14 cellular contexts compared by ENCODE assay signal in genomic region chr9:134058716-134059115, GRCh38. TPM values are rescaled to one million over a fixed set of nuclear protein-coding genes. Genes with fewer than 3 reads are reported as not detected.
DNase-seq lines count a peak whose midpoint lies in the region; ATAC-seq, FAIRE-seq and TF ChIP-seq lines count a peak whose summit lies in the region.
"Had no signal": no experiment of that assay in that cellular context is flagged by ENCODE, and none has a peak within 500 bp of the region (broad histone marks: within the 10 kb centered on the region; RNA-seq: fewer than 3 reads in every experiment).

No MANE protein-coding gene starts in this region.

- H3K9me3 Mint-ChIP-seq in CD8-positive, alpha-beta memory T cell, result no peaks in the 10 kb centered on the region
- no peaks in the 10 kb centered on the region for H3K9me3 Mint-ChIP-seq in activated T-cell treated with anti-CD3 and anti-CD28 coated beads, Interleukin-2, amount 50 U/mL, for 24 hours
- H3K9me3 Mint-ChIP-seq: activated B cell treated with CpG ODN at 0.5 μM for 24 hours had no signal

- no peak overlapping the region for H3K23ac ChIP-seq in IMR-90 (ENCODE audit: low read depth, low read length)

- H3K9ac ChIP-seq in IMR-90 (ENCODE audit: low read depth, low read length), result no peak overlapping the region
- H3K9ac ChIP-seq in endothelial cell of umbilical vein (replicated peaks; ENCODE audit: extremely low read depth, insufficient read depth, low read length), result no peak overlapping the region

- peaks cover 20% of the 10 kb centered on the region for H3K4me1 ChIP-seq in CD8-positive, alpha-beta memory T cell (ENCODE audit: insufficient read depth, low read length)
- H3K4me1 ChIP-seq in IMR-90 (ENCODE audit: control insufficient read depth, insufficient read depth, low read length), result peaks cover 18% of the 10 kb centered on the region
- H3K4me1 ChIP-seq in endothelial cell of umbilical vein (ENCODE audit: control insufficient read depth, extremely low read depth, insufficient read depth, low read length), result peaks cover 8% of the 10 kb centered on the region
- peaks cover 96% of the 10 kb centered on the region for H3K4me1 ChIP-seq in psoas muscle

- H3K56ac ChIP-seq in IMR-90 (ENCODE audit: extremely low read depth, insufficient read depth, low read length), result no peak overlapping the region

- DNase-seq in CD8-positive, alpha-beta memory T cell, result peak in 1 of 5 donors; percentile 44
- DNase-seq in IMR-90, result peak; percentile 9
- peak; percentile 25 for DNase-seq in endothelial cell of umbilical vein (ENCODE audit: low read depth, low spot score)
- DNase-seq in psoas muscle, result peak in 1 of 2 donors; percentile 55
- no peak for DNase-seq in glomerular visceral epithelial cell (ENCODE audit: extremely low spot score)
- DNase-seq in HT-29 (ENCODE audit: low spot score), result no peak
- no peak for DNase-seq in activated T-cell treated with anti-CD3 and anti-CD28 coated beads, Interleukin-2, amount 50 U/mL, for 24 hours
- DNase-seq: cerebellar nuclear complex, kidney glomerular epithelial cell, NCI-H1048, NCI-H524 treated with DMSO at 0.1 percent for 48 hours had no signal

- no peak overlapping the region for H2AK9ac ChIP-seq in IMR-90 (replicated peaks; ENCODE audit: low read depth, low read length, poor library complexity)

- BruUV-seq in IMR-90 (replicated peaks; lab: Mats Ljungman, UMichigan) (no TSS peak), endothelial cell of umbilical vein (replicated peaks; lab: Mats Ljungman, UMichigan) (no TSS peak)

- H4K20me1 ChIP-seq in IMR-90 (ENCODE audit: insufficient read depth, low read length) (peaks cover 95% of the 10 kb centered on the region), endothelial cell of umbilical vein (replicated peaks; ENCODE audit: control insufficient read depth, extremely low read depth, insufficient read depth, low read length) (no peaks in the 10 kb centered on the region)

- peak; percentile 66 for FAIRE-seq in endothelial cell of umbilical vein (lab: Jason Lieb, UNC)

- no peak overlapping the region for H3K27ac ChIP-seq in CD8-positive, alpha-beta memory T cell (ENCODE audit: low read depth, low read length)
- H3K27ac ChIP-seq in IMR-90 (ENCODE audit: insufficient read depth, low read length) (no peak overlapping the region), endothelial cell of umbilical vein (ENCODE audit: insufficient read depth, low read depth, low read length) (peak overlapping the region; percentile 19), psoas muscle (no peak overlapping the region)
- H3K27ac ChIP-seq: SJCRH30 had no signal

- peaks cover 0 to 16% (median 0%) of the 10 kb centered on the region in 3 donors for H3K36me3 Mint-ChIP-seq in CD8-positive, alpha-beta memory T cell
- peaks cover 2% of the 10 kb centered on the region for H3K36me3 Mint-ChIP-seq in activated T-cell treated with anti-CD3 and anti-CD28 coated beads, Interleukin-2, amount 50 U/mL, for 24 hours (ENCODE audit: low read depth)

- H3K4me3 ChIP-seq in CD8-positive, alpha-beta memory T cell (ENCODE audit: low read length), result no peak overlapping the region
- H3K4me3 ChIP-seq in IMR-90 (ENCODE audit: insufficient read depth, low read depth, low read length) (no peak overlapping the region), endothelial cell of umbilical vein (replicated peaks in 1 of 3; ENCODE audit: insufficient read depth in 1 of 3, low read depth in 1 of 3, low read length in 3 of 3) (no peak overlapping the region), psoas muscle (no peak overlapping the region)
- H3K4me3 ChIP-seq: SJCRH30 had no signal

- H3K27me3 ChIP-seq in CD8-positive, alpha-beta memory T cell (ENCODE audit: insufficient read depth, low read length, poor library complexity, severe bottlenecking), result no peaks in the 10 kb centered on the region
- H3K27me3 ChIP-seq in IMR-90 (ENCODE audit: control insufficient read depth, insufficient read depth, low read length) (no peaks in the 10 kb centered on the region), endothelial cell of umbilical vein (ENCODE audit: control insufficient read depth in 2 of 2, insufficient read depth in 2 of 2, low read length in 2 of 2) (no peaks in the 10 kb centered on the region), psoas muscle (ENCODE audit: insufficient read depth in 3 of 3, low read length in 2 of 3) (no peaks in the 10 kb centered on the region)
- H3K27me3 ChIP-seq: SJCRH30 had no signal

- H3K9me1 ChIP-seq in IMR-90 (ENCODE audit: insufficient read depth, low read length) (peaks cover 7% of the 10 kb centered on the region; the same call in 1 of the 2 replicates), endothelial cell of umbilical vein (replicated peaks; ENCODE audit: control insufficient read depth, extremely low read depth, insufficient read depth, low read length) (no peaks in the 10 kb centered on the region)

- intact Hi-C loops in IMR-90 (cut with micrococcal nuclease) (no loop called here), endothelial cell of umbilical vein (cut with micrococcal nuclease) (no loop called here), psoas muscle (cut with DNase I) (no loop called here)

- WGBS in IMR-90 (ENCODE audit: extremely low coverage in 2 of 2, insufficient read length in 1 of 2), 2 experiments, result no CpG with 5 or more reads among the region's 7 CpGs
- 36 to 55% (median 45%) methylated on average over 7 of the region's 7 CpGs for WGBS in psoas muscle, 3 donors

- H4K91ac ChIP-seq in IMR-90 (ENCODE audit: insufficient read depth, low read depth, low read length), result no peak overlapping the region

- H3K9me3 ChIP-seq in CD8-positive, alpha-beta memory T cell (ENCODE audit: low read length), result no peaks in the 10 kb centered on the region
- H3K9me3 ChIP-seq in IMR-90 (ENCODE audit: control insufficient read depth, insufficient read depth, low read length), result no peaks in the 10 kb centered on the region
- no peaks in the 10 kb centered on the region for H3K9me3 ChIP-seq in endothelial cell of umbilical vein (replicated peaks; ENCODE audit: control insufficient read depth, insufficient read depth, low read length)
- H3K9me3 ChIP-seq in psoas muscle, result no peaks in the 10 kb centered on the region
- H3K9me3 ChIP-seq: SJCRH30 had no signal

- peaks cover 26 to 75% (median 39%) of the 10 kb centered on the region in 3 donors for H3K4me1 Mint-ChIP-seq in CD8-positive, alpha-beta memory T cell
- H3K4me1 Mint-ChIP-seq in activated T-cell treated with anti-CD3 and anti-CD28 coated beads, Interleukin-2, amount 50 U/mL, for 24 hours (ENCODE audit: low read depth), result peaks cover 54% of the 10 kb centered on the region

- no peak overlapping the region for H3K4ac ChIP-seq in IMR-90 (ENCODE audit: low read depth, low read length)

- H2AK5ac ChIP-seq in IMR-90 (ENCODE audit: low read depth, low read length), result no peak overlapping the region

- peaks cover 88% of the 10 kb centered on the region for H3K79me2 ChIP-seq in endothelial cell of umbilical vein (ENCODE audit: control insufficient read depth, insufficient read depth, low read length)

- H2BK5ac ChIP-seq in IMR-90 (ENCODE audit: low read depth, low read length, poor library complexity, severe bottlenecking), result no peak overlapping the region

- POLR2A ChIA-PET in CD8-positive, alpha-beta memory T cell (lab: Charles Lee), result no interaction called here
- POLR2A ChIA-PET in IMR-90 (lab: Charles Lee; ENCODE audit: unreplicated experiment), result interaction anchor here (0.5 kb wide), 1 partner anchor 241 kb away, joined by 3 read pairs; no protein-coding TSS in a partner anchor
- POLR2A ChIA-PET in endothelial cell of umbilical vein (lab: Charles Lee), result no interaction called here

- in situ Hi-C loops in IMR-90 (cut with MboI; ENCODE audit: low sequenced_read_pairs), result no loop called here

- no peaks in the 10 kb centered on the region for H3K27me3 Mint-ChIP-seq in CD8-positive, alpha-beta memory T cell
- H3K27me3 Mint-ChIP-seq in activated T-cell treated with anti-CD3 and anti-CD28 coated beads, Interleukin-2, amount 50 U/mL, for 24 hours, result no peaks in the 10 kb centered on the region
- H3K27me3 Mint-ChIP-seq: activated B cell treated with CpG ODN at 0.5 μM for 24 hours had no signal

- no peak overlapping the region for H2AFZ ChIP-seq in IMR-90 (replicated peaks; ENCODE audit: low read length, poor library complexity)
- H2AFZ ChIP-seq in endothelial cell of umbilical vein (ENCODE audit: low read depth, low read length), result no peak overlapping the region

- H2BK15ac ChIP-seq in IMR-90 (ENCODE audit: low read depth, low read length), result no peak overlapping the region

- H4K8ac ChIP-seq in IMR-90 (ENCODE audit: low read depth in 2 of 2, low read length in 2 of 2), result no peak overlapping the region

- H3K14ac ChIP-seq in IMR-90 (replicated peaks; ENCODE audit: low read depth, low read length), result no peak overlapping the region

- TF ChIP-seq CTCF in IMR-90 (conservative IDR thresholded peaks at IDR 0.05; ENCODE audit: low read depth, low read length) (0 out of 2 replicates have a peak, but pooled peaks have one; percentile 3), endothelial cell of umbilical vein (IDR thresholded peaks at IDR 0.05; ENCODE audit: extremely low read depth in 1 of 2, insufficient read depth in 1 of 2, low read depth in 1 of 2, low read length in 2 of 2) (no peak), psoas muscle (IDR thresholded peaks at IDR 0.05) (peak; percentile 10)

- H3K4me3 Mint-ChIP-seq in CD8-positive, alpha-beta memory T cell, result peak overlapping the region in 4 of 7 donors; percentile 21 to 66 (median 42)
- no peak overlapping the region for H3K4me3 Mint-ChIP-seq in activated T-cell treated with anti-CD3 and anti-CD28 coated beads, Interleukin-2, amount 50 U/mL, for 24 hours
- H3K4me3 Mint-ChIP-seq: activated B cell treated with CpG ODN at 0.5 μM for 24 hours had no signal

- ATAC-seq in IMR-90 (ENCODE audit: low read depth) (no peak), psoas muscle (peak in 1 of 4 donors; percentile 17), HG02938 (IDR thresholded peaks at IDR 0.05; ENCODE audit: unreplicated experiment) (no peak)

- CTCF ChIA-PET in CD8-positive, alpha-beta memory T cell (lab: Charles Lee), result no interaction called here
- CTCF ChIA-PET in IMR-90 (lab: Yijun Ruan, JAX) (no interaction called here), endothelial cell of umbilical vein (lab: Charles Lee) (no interaction called here)

- H2BK20ac ChIP-seq in IMR-90 (ENCODE audit: low read depth, low read length), result no peak overlapping the region

- no peak overlapping the region for H2BK120ac ChIP-seq in IMR-90 (ENCODE audit: low read depth, low read length)

- TF ChIP-seq POLR2A in IMR-90 (IDR thresholded peaks at IDR 0.05; ENCODE audit: low read depth, low read length) (no peak), endothelial cell of umbilical vein (IDR thresholded peaks at IDR 0.05; ENCODE audit: low read depth, low read length) (no peak)

- no peak overlapping the region for H3K18ac ChIP-seq in IMR-90 (ENCODE audit: low read depth, low read length)

- H4K5ac ChIP-seq in IMR-90 (ENCODE audit: low read depth, low read length), result no peak overlapping the region

- H3K36me3 ChIP-seq in CD8-positive, alpha-beta memory T cell (ENCODE audit: insufficient read depth, low read length), result no peaks in the 10 kb centered on the region
- H3K36me3 ChIP-seq in IMR-90 (ENCODE audit: control insufficient read depth, insufficient read depth, low read length) (peaks cover 3% of the 10 kb centered on the region; the same call in 1 of the 2 replicates), endothelial cell of umbilical vein (ENCODE audit: control insufficient read depth in 2 of 2, extremely low read depth in 1 of 2, insufficient read depth in 2 of 2, low read length in 2 of 2) (peaks cover 0 to 3% of the 10 kb centered on the region in 2 experiments), psoas muscle (ENCODE audit: insufficient read depth in 1 of 2, low read depth in 1 of 2) (no peaks in the 10 kb centered on the region)

- H3K4me2 ChIP-seq in IMR-90 (ENCODE audit: low read depth, low read length) (no peak overlapping the region), endothelial cell of umbilical vein (ENCODE audit: insufficient read depth, low read length) (peak overlapping the region; percentile 26)

- H3K27ac Mint-ChIP-seq in CD8-positive, alpha-beta memory T cell, result peak overlapping the region in 4 of 8 donors; percentile 5 to 57 (median 23)
- H3K27ac Mint-ChIP-seq in activated T-cell treated with anti-CD3 and anti-CD28 coated beads, Interleukin-2, amount 50 U/mL, for 24 hours, result no peak overlapping the region
- H3K27ac Mint-ChIP-seq: activated B cell treated with CpG ODN at 0.5 μM for 24 hours had no signal

- dilution Hi-C loops in IMR-90 (cut with HindIII; ENCODE audit: low sequenced_read_pairs, unreplicated experiment) (no loop called here), endothelial cell of umbilical vein (cut with MboI; ENCODE audit: extremely low pct_ligation_motif_present, low sequenced_read_pairs) (no loop called here)

- no peak for TF ChIP-seq RAD21 in IMR-90 (IDR thresholded peaks at IDR 0.05; ENCODE audit: low read length)

- H3K79me1 ChIP-seq in IMR-90 (ENCODE audit: low read depth in 1 of 2, low read length in 2 of 2), result peaks cover 38 to 93% of the 10 kb centered on the region in 2 experiments

RNA-seq across cellular contexts. Expression of gene BRD3, which starts 9.1 kb away (rescaled TPM):
- 10 to 100 TPM; 35.5 to 39.4 TPM for total RNA-seq in CD8-positive, alpha-beta memory T cell
- polyA plus RNA-seq in CD8-positive, alpha-beta memory T cell, result 41.5 TPM
- total RNA-seq in IMR-90 (2012; rRNA removed) (2.2 and 3.6 TPM in 2 replicates), endothelial cell of umbilical vein (47.1 and 54.1 TPM in 2 replicates), psoas muscle (10 to 100 TPM; 21.7 to 28.2 (median 24.8) TPM)
- polyA plus RNA-seq in IMR-90 (2012; rRNA removed) (7.1 and 7.2 TPM in 2 replicates), endothelial cell of umbilical vein (10.5 and 13.7 TPM in 2 replicates), psoas muscle (10 to 100 TPM in 1 of 3 donors, 1 to 10 TPM in 2; 7.5 to 16.5 (median 8.6) TPM)
- 10.8 and 13.9 TPM in 2 replicates for polyA plus RNA-seq in IMR-90 (2012; cell fraction: cytosol; rRNA removed)
- polyA plus RNA-seq in IMR-90 (2012; cell fraction: nucleus; rRNA removed; ENCODE audit: low replicate concordance), result 16.3 and 23.7 TPM in 2 replicates
- polyA plus RNA-seq in endothelial cell of umbilical vein (2011; cell fraction: cytosol; rRNA removed), result 9.3 and 10.5 TPM in 2 replicates
- 16.5 and 20.1 TPM in 2 replicates for polyA plus RNA-seq in endothelial cell of umbilical vein (2011; cell fraction: nucleus; rRNA removed)
- 18.5 and 24.5 TPM in 2 replicates for polyA plus RNA-seq in endothelial cell of umbilical vein (2012)
- 11.4 and 13.8 TPM in 2 replicates for polyA minus RNA-seq in endothelial cell of umbilical vein
- 30.0 TPM for polyA minus RNA-seq in endothelial cell of umbilical vein (2011; cell fraction: cytosol; rRNA and poly(A)+ RNA removed)
- 11.8 and 17.2 TPM in 2 replicates for polyA minus RNA-seq in endothelial cell of umbilical vein (2011; cell fraction: nucleus; rRNA and poly(A)+ RNA removed)
- total RNA-seq in HT-29 (2014; rRNA removed; shearing (Covaris generic)), result 15.8 and 21.8 TPM in 2 replicates

RNA-seq across cellular contexts. Expression of gene BRD3OS, which starts 33.4 kb away (rescaled TPM):
- 10 to 100 TPM; 15.4 TPM for total RNA-seq in CD8-positive, alpha-beta memory T cell
- polyA plus RNA-seq in CD8-positive, alpha-beta memory T cell, result 26.2 TPM
- total RNA-seq in IMR-90 (2012; rRNA removed) (15.3 and 15.8 TPM in 2 replicates), endothelial cell of umbilical vein (15.4 and 18.2 TPM in 2 replicates), psoas muscle (1 to 10 TPM; 2.4 to 4.3 (median 4.2) TPM)
- polyA plus RNA-seq in IMR-90 (2012; rRNA removed) (19.3 and 20.7 TPM in 2 replicates), endothelial cell of umbilical vein (10.6 and 11.9 TPM in 2 replicates), psoas muscle (1 to 10 TPM; 1.2 to 8.7 (median 2.7) TPM)
- polyA plus RNA-seq in IMR-90 (2012; cell fraction: cytosol; rRNA removed), result 13.9 and 14.8 TPM in 2 replicates
- 9.0 and 16.2 TPM in 2 replicates for polyA plus RNA-seq in IMR-90 (2012; cell fraction: nucleus; rRNA removed; ENCODE audit: low replicate concordance)
- polyA plus RNA-seq in endothelial cell of umbilical vein (2011; cell fraction: cytosol; rRNA removed), result 11.8 and 13.1 TPM in 2 replicates
- 7.0 and 8.3 TPM in 2 replicates for polyA plus RNA-seq in endothelial cell of umbilical vein (2011; cell fraction: nucleus; rRNA removed)
- 13.4 and 13.5 TPM in 2 replicates for polyA plus RNA-seq in endothelial cell of umbilical vein (2012)
- 6.8 and 10.0 TPM in 2 replicates for polyA minus RNA-seq in endothelial cell of umbilical vein
- 8.9 TPM for polyA minus RNA-seq in endothelial cell of umbilical vein (2011; cell fraction: cytosol; rRNA and poly(A)+ RNA removed)
- 2.3 and 4.9 TPM in 2 replicates for polyA minus RNA-seq in endothelial cell of umbilical vein (2011; cell fraction: nucleus; rRNA and poly(A)+ RNA removed)
- 14.2 and 21.0 TPM in 2 replicates for total RNA-seq in HT-29 (2014; rRNA removed; shearing (Covaris generic))

Comparison
In these comparisons a context has a peak if more than half of its experiments do, and no peak if none do; other contexts are left out.
1. DNase-seq: peak in IMR-90 (single experiment) and endothelial cell of umbilical vein (single experiment); none in glomerular visceral epithelial cell (single experiment), HT-29 (single experiment) and activated T-cell treated with anti-CD3 and anti-CD28 coated beads, Interleukin-2, amount 50 U/mL, for 24 hours (single experiment).
2. CTCF ChIP-seq: peak in IMR-90 (single experiment) and psoas muscle (single experiment); none in endothelial cell of umbilical vein (0 of 2).